In genomic region chr19:5680437-5681368, GRCh38 we compare ENCODE assay signal across 8 cellular contexts.
DNase-seq lines count a peak whose midpoint lies in the region; TF ChIP-seq lines count a peak whose summit lies in the region.

Gene HSD11B1L (plus strand): TSS chr19:5681027. CDS start chr19:5684833, 3,806 bp downstream.
Gene MICOS13 (minus strand): TSS chr19:5680516. CDS start chr19:5680486, 30 bp downstream.

- H3K36me3 ChIP-seq in ES-I3 (ENCODE audit: insufficient read depth, low read length), result no peaks in the 10 kb centered on the region
- H3K36me3 ChIP-seq in HAP-1 (replicated peaks), result peaks cover 3% of the 10 kb centered on the region; the same call in 1 of the 2 replicates
- H3K36me3 ChIP-seq in MM.1S (replicated peaks; ENCODE audit: insufficient read depth, low read length), result no peaks in the 10 kb centered on the region
- H3K36me3 ChIP-seq in neuron (ENCODE audit: insufficient read depth, low read length), result peaks cover 7% of the 10 kb centered on the region
- peaks cover 0 to 11% (median 5%) of the 10 kb centered on the region in 5 donors for H3K36me3 ChIP-seq in subcutaneous abdominal adipose tissue (ENCODE audit: control insufficient read depth in 5 of 5, insufficient read depth in 5 of 5, low read length in 5 of 5)

- no peaks in the 10 kb centered on the region for H3K9me2 ChIP-seq in MM.1S (replicated peaks; ENCODE audit: insufficient read depth, low read length)

- H3K79me2 ChIP-seq in MM.1S (ENCODE audit: low read length), result peaks cover 13% of the 10 kb centered on the region

- DNase-seq in HAP-1 (ENCODE audit: low spot score in 2 of 2) (peak; percentile 98), MM.1S (peak; percentile 100), SIG-M5 (lab: John Stamatoyannopoulos, UW) (peak; percentile 92), foreskin melanocyte (peak; percentile 98)
- peak; percentile 97 to 99 (median 98) for DNase-seq in activated naive CD4-positive, alpha-beta T cell (lab: John Stamatoyannopoulos, UW)

- no peak for TF ChIP-seq CTCF in MM.1S (IDR thresholded peaks at IDR 0.05; ENCODE audit: low read length)

- H3K4me1 ChIP-seq in ES-I3 (ENCODE audit: insufficient read depth, low read length) (no peaks in the 10 kb centered on the region), HAP-1 (peaks cover 7% of the 10 kb centered on the region), MM.1S (ENCODE audit: low read length) (peaks cover 7% of the 10 kb centered on the region), neuron (ENCODE audit: insufficient read depth, low read length) (peaks cover 18% of the 10 kb centered on the region), subcutaneous abdominal adipose tissue (ENCODE audit: control insufficient read depth in 5 of 5, insufficient read depth in 5 of 5, low read length in 5 of 5) (peaks cover 3 to 20% (median 19%) of the 10 kb centered on the region in 5 donors)

- in situ Hi-C loops in HAP-1 (cut with MboI; ENCODE audit: low sequenced_read_pairs), result no loop called here

- 0 out of 2 replicates have a peak, but pooled peaks cover under 1% of the 10 kb centered on the region for H3F3A ChIP-seq in MM.1S (ENCODE audit: insufficient read depth, low read length)

- H3K27me3 ChIP-seq in HAP-1 (ENCODE audit: low read depth) (no peaks in the 10 kb centered on the region), MM.1S (replicated peaks; ENCODE audit: insufficient read depth, low read length) (peaks cover 14% of the 10 kb centered on the region), neuron (ENCODE audit: insufficient read depth, low read length) (no peaks in the 10 kb centered on the region), subcutaneous abdominal adipose tissue (ENCODE audit: control insufficient read depth in 5 of 5, insufficient read depth in 4 of 5, low read length in 5 of 5) (no peaks in the 10 kb centered on the region)

- peak within 1 kb of the TSS; percentile 89 for H2AFZ ChIP-seq in MM.1S (ENCODE audit: low read length)
- H2AFZ ChIP-seq in neuron (ENCODE audit: low read depth, low read length), result no peak within 1 kb of the TSS

- H3K27ac ChIP-seq in MM.1S (ENCODE audit: low read length) (peak within 1 kb of the TSS; percentile 74), subcutaneous abdominal adipose tissue (ENCODE audit: low read depth, low read length) (peak within 1 kb of the TSS; percentile 79)

- no peaks in the 10 kb centered on the region for H4K20me1 ChIP-seq in MM.1S (ENCODE audit: insufficient read depth, low read length)

- H3K9ac ChIP-seq in ES-I3 (ENCODE audit: low read depth, low read length) (peak within 1 kb of the TSS; percentile 91), MM.1S (ENCODE audit: low read length) (peak within 1 kb of the TSS; percentile 88), subcutaneous abdominal adipose tissue (ENCODE audit: low read length in 5 of 5) (peak within 1 kb of the TSS; percentile 57 to 99 (median 89))

- H3K9me3 ChIP-seq in ES-I3 (ENCODE audit: control insufficient read depth, insufficient read depth, low read length) (no peaks in the 10 kb centered on the region), HAP-1 (no peaks in the 10 kb centered on the region), MM.1S (replicated peaks; ENCODE audit: insufficient read depth, low read length) (no peaks in the 10 kb centered on the region), neuron (ENCODE audit: low read length) (no peaks in the 10 kb centered on the region), subcutaneous abdominal adipose tissue (ENCODE audit: control insufficient read depth in 5 of 5, low read length in 5 of 5) (no peaks in the 10 kb centered on the region)

- H3K4me2 ChIP-seq in MM.1S (ENCODE audit: low read depth, low read length), result peak within 1 kb of the TSS; percentile 96

- H3K4me3 ChIP-seq in HAP-1 (peak within 1 kb of the TSS; percentile 99), MM.1S (ENCODE audit: low read length) (peak within 1 kb of the TSS; percentile 95), neuron (ENCODE audit: low read length) (peak within 1 kb of the TSS; percentile 70), subcutaneous abdominal adipose tissue (ENCODE audit: low read depth in 1 of 5, low read length in 5 of 5) (peak within 1 kb of the TSS; percentile 86 to 98 (median 95))

Comparison
In these comparisons a context has a peak if more than half of its experiments do, and no peak if none do; other contexts are left out.
1. Peak in every context shown above with its lines: DNase-seq, H3K4me3 ChIP-seq and H3K27ac ChIP-seq.